In genomic region chrX:103376979-103377324, GRCh38 we compare ENCODE assay signal across 8 cellular contexts. TPM values are rescaled to one million over a fixed set of nuclear protein-coding genes. Genes with fewer than 3 reads are reported as not detected.
DNase-seq lines count a peak whose midpoint lies in the region; ATAC-seq and TF ChIP-seq lines count a peak whose summit lies in the region.

No MANE protein-coding gene starts in this region.

- H3K27me3 ChIP-seq in esophagus (ENCODE audit: control insufficient read depth in 1 of 2, insufficient read depth in 2 of 2, low read length in 2 of 2), result peaks cover 0 to 2% of the 10 kb centered on the region in 2 donors

- H3K27me3 Mint-ChIP-seq in activated T-cell treated with anti-CD3 and anti-CD28 coated beads, Interleukin-2, amount 50 U/mL, for 24 hours, result peaks cover 24% of the 10 kb centered on the region
- H3K27me3 Mint-ChIP-seq in nephron (ENCODE audit: low read depth), result no peaks in the 10 kb centered on the region

- H3K4me3 Mint-ChIP-seq in activated T-cell treated with anti-CD3 and anti-CD28 coated beads, Interleukin-2, amount 50 U/mL, for 24 hours, result peak overlapping the region; percentile 76
- peak overlapping the region; percentile 88 to 91 (median 88) for H3K4me3 Mint-ChIP-seq in nephron

- no peak overlapping the region for H3K27ac ChIP-seq in esophagus (ENCODE audit: low read depth in 2 of 2, low read length in 1 of 2)

- H3K4me1 ChIP-seq in esophagus (ENCODE audit: control insufficient read depth in 2 of 2, insufficient read depth in 2 of 2, low read length in 1 of 2), result no peaks in the 10 kb centered on the region

- peak; percentile 31 for DNase-seq in activated T-cell treated with anti-CD3 and anti-CD28 coated beads, Interleukin-2, amount 50 U/mL, for 24 hours
- DNase-seq in activated T-cell treated with anti-CD3 and anti-CD28 coated beads for 4 hours (no peak), SW480 (ENCODE audit: low spot score) (peak; percentile 24), NCI-H510A treated with DMSO at 0.1 percent for 48 hours (lab: John Stamatoyannopoulos, UW) (no peak)

- H3K36me3 Mint-ChIP-seq in activated T-cell treated with anti-CD3 and anti-CD28 coated beads, Interleukin-2, amount 50 U/mL, for 24 hours (ENCODE audit: low read depth), result no peaks in the 10 kb centered on the region
- peaks cover 26% of the 10 kb centered on the region for H3K36me3 Mint-ChIP-seq in nephron (ENCODE audit: low read depth)

- ATAC-seq in GM18505 (IDR thresholded peaks at IDR 0.05; ENCODE audit: unreplicated experiment), result no peak
- ATAC-seq in GM21526 (IDR thresholded peaks at IDR 0.05; ENCODE audit: low FRiP score, unreplicated experiment), result no peak

- H3K9me3 Mint-ChIP-seq in activated T-cell treated with anti-CD3 and anti-CD28 coated beads, Interleukin-2, amount 50 U/mL, for 24 hours, result no peaks in the 10 kb centered on the region
- no peaks in the 10 kb centered on the region for H3K9me3 Mint-ChIP-seq in nephron

- peak overlapping the region; percentile 51 for H3K27ac Mint-ChIP-seq in activated T-cell treated with anti-CD3 and anti-CD28 coated beads, Interleukin-2, amount 50 U/mL, for 24 hours
- peak overlapping the region; percentile 89 to 99 (median 96) for H3K27ac Mint-ChIP-seq in nephron

- no peak for TF ChIP-seq CTCF in nephron (IDR thresholded peaks at IDR 0.05; ENCODE audit: unreplicated experiment in 3 of 3)

- peak overlapping the region; percentile 9 to 44 for H3K4me3 ChIP-seq in esophagus (ENCODE audit: low read depth in 1 of 2, low read length in 2 of 2)

- no peak for TF ChIP-seq POLR2A in GM18505 (IDR thresholded peaks at IDR 0.05; ENCODE audit: borderline replicate concordance, extremely low read depth, insufficient read depth, insufficient read length)

- peaks cover 8% of the 10 kb centered on the region for H3K4me1 Mint-ChIP-seq in activated T-cell treated with anti-CD3 and anti-CD28 coated beads, Interleukin-2, amount 50 U/mL, for 24 hours (ENCODE audit: low read depth)
- peaks cover 10% of the 10 kb centered on the region for H3K4me1 Mint-ChIP-seq in nephron

- H3K36me3 ChIP-seq in esophagus (ENCODE audit: control insufficient read depth in 2 of 2, insufficient read depth in 2 of 2, low read length in 1 of 2), result no peaks in the 10 kb centered on the region

- 4 to 11% methylated on average over 12 of the region's 19 CpGs for WGBS in esophagus, 2 donors

- H3K9me3 ChIP-seq in esophagus (ENCODE audit: control insufficient read depth in 2 of 2, insufficient read depth in 1 of 2, low read depth in 1 of 2, low read length in 1 of 2), result no peaks in the 10 kb centered on the region

RNA-seq across cellular contexts. Expression of gene BEX3, which starts 0.6 kb away (rescaled TPM):
- 10 to 100 TPM; 28.2 to 60.1 TPM for polyA plus RNA-seq in esophagus

RNA-seq across cellular contexts. Expression of gene TCEAL9, which starts 20.6 kb away (rescaled TPM):
- 10 to 100 TPM; 39.4 to 48.0 TPM for polyA plus RNA-seq in esophagus

RNA-seq across cellular contexts. Expression of gene TCEAL7, which starts 46.9 kb away (rescaled TPM):
- polyA plus RNA-seq in esophagus, result 1 to 10 TPM in 1 of 2 donors, under 1 TPM in 1; 0.88 to 1.1 TPM

Comparison
In these comparisons a context has a peak if more than half of its experiments do, and no peak if none do; other contexts are left out.
1. DNase-seq: peak in activated T-cell treated with anti-CD3 and anti-CD28 coated beads, Interleukin-2, amount 50 U/mL, for 24 hours (single experiment) and SW480 (single experiment); none in activated T-cell treated with anti-CD3 and anti-CD28 coated beads for 4 hours (single experiment) and NCI-H510A treated with DMSO at 0.1 percent for 48 hours (single experiment).